1 cellular context compared by ENCODE assay signal in genomic region chr7:90574136-90574819, GRCh38.
TF ChIP-seq lines count a peak whose summit lies in the region.

No MANE protein-coding gene starts in this region.

TF ChIP-seq in IMR-90, 13 proteins besides CTCF, POLR2A, EP300 and RAD21:
- TF ChIP-seq MAFK (IDR thresholded peaks at IDR 0.05; ENCODE audit: low read depth, low read length) (no peak), RFX5 (IDR thresholded peaks at IDR 0.05; ENCODE audit: low read depth, low read length) (no peak), CEBPB (IDR thresholded peaks at IDR 0.05; ENCODE audit: low read depth, low read length) (no peak), USF2 (IDR thresholded peaks at IDR 0.05; ENCODE audit: low read depth, low read length) (no peak), MXI1 (IDR thresholded peaks at IDR 0.05; ENCODE audit: borderline replicate concordance, low read depth, low read length) (no peak), RCOR1 (IDR thresholded peaks at IDR 0.05; ENCODE audit: insufficient replicate concordance, low read length) (no peak), NFE2L2 (IDR thresholded peaks at IDR 0.05; ENCODE audit: low read depth, low read length) (no peak)
